8 cellular contexts compared by ENCODE assay signal in the genomic region with DNA sequence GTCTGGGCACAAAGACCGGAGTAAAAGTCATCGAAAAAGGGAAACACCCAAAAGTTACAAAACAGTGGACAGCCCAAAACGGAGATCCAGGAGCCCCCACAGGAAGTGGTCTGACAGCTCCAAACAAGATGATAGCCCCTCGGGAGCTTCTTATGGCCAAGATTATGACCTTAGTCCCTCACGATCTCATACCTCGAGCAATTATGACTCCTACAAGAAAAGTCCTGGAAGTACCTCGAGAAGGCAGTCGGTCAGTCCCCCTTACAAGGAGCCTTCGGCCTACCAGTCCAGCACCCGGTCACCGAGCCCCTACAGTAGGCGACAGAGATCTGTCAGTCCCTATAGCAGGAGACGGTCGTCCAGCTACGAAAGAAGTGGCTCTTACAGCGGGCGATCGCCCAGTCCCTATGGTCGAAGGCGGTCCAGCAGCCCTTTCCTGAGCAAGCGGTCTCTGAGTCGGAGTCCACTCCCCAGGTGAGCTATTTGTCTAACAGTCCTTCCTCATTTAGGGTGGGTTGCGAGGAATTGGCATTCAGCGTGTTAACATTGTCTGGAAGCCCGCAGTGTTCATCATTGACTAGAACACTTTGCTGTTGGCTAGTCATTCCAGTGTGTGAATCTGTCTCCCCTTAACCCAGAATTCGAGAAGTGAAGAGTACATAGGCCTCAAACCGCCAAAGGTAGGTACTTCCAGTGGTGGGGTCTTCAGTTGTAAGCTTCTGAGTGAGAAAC. TPM values are rescaled to one million over a fixed set of nuclear protein-coding genes. Genes with fewer than 3 reads are reported as not detected.
DNase-seq lines count a peak whose midpoint lies in the region; ATAC-seq and TF ChIP-seq lines count a peak whose summit lies in the region.

No MANE protein-coding gene starts in this region.

- H3K27ac ChIP-seq in SK-N-MC: no peak overlapping the region

- peak; percentile 68 for DNase-seq in activated CD4-positive, alpha-beta T cell treated with anti-CD3 and anti-CD28 coated beads, Interleukin-2, amount 10 ng/mL, durations not matched to agents 24 days and 14 days
- no peak for DNase-seq in activated CD4-positive, alpha-beta T cell treated with anti-CD3 and anti-CD28 coated beads for 4 hours
- no peak for DNase-seq in SK-N-MC (ENCODE audit: low read depth, low spot score)
- DNase-seq in erythroblast (lab: John Stamatoyannopoulos, UW): peak; percentile 56 to 68
- DNase-seq in naive thymus-derived CD8-positive, alpha-beta T cell: peak in 1 of 10 donors; percentile 4
- DNase-seq in NK-92 treated with Interleukin-12 subunit alpha and Interleukin-12 subunit beta, amount 100 ng/mL, for 24 hours (lab: John Stamatoyannopoulos, UW): no peak
- DNase-seq in NCI-H510A (lab: John Stamatoyannopoulos, UW): no peak

- peak overlapping the region; percentile 94 for H3K27ac Mint-ChIP-seq in activated CD4-positive, alpha-beta T cell treated with anti-CD3 and anti-CD28 coated beads, Interleukin-2, amount 10 ng/mL, durations not matched to agents 24 days and 14 days
- peak overlapping the region; percentile 93 to 99 (median 96) for H3K27ac Mint-ChIP-seq in naive thymus-derived CD8-positive, alpha-beta T cell

- no peaks in the 10 kb centered on the region for H3K27me3 Mint-ChIP-seq in activated CD4-positive, alpha-beta T cell treated with anti-CD3 and anti-CD28 coated beads, Interleukin-2, amount 10 ng/mL, durations not matched to agents 24 days and 14 days
- peaks cover 0 to 3% (median 0%) of the 10 kb centered on the region in 5 donors for H3K27me3 Mint-ChIP-seq in naive thymus-derived CD8-positive, alpha-beta T cell

- ATAC-seq in naive thymus-derived CD8-positive, alpha-beta T cell: no peak
- ATAC-seq in GM21737 (IDR thresholded peaks at IDR 0.05; ENCODE audit: unreplicated experiment): no peak

- peak overlapping the region; percentile 100 for H3K9ac ChIP-seq in SK-N-MC (ENCODE audit: insufficient read length)

- H3K9me3 ChIP-seq in SK-N-MC (ENCODE audit: low read depth, low read length): no peaks in the 10 kb centered on the region

- intact Hi-C loops in activated CD4-positive, alpha-beta T cell treated with anti-CD3 and anti-CD28 coated beads, Interleukin-2, amount 10 ng/mL, durations not matched to agents 24 days and 14 days (cut with micrococcal nuclease): loop anchor here (2.0 to 5.0 kb wide), 2 partner anchors 58 to 256 kb away; no protein-coding TSS in a partner anchor

- no peak for TF ChIP-seq POLR2A in erythroblast (IDR thresholded peaks at IDR 0.05; ENCODE audit: low read length)

- H3K4me3 Mint-ChIP-seq in activated CD4-positive, alpha-beta T cell treated with anti-CD3 and anti-CD28 coated beads, Interleukin-2, amount 10 ng/mL, durations not matched to agents 24 days and 14 days: peak overlapping the region; percentile 87
- peak overlapping the region; percentile 88 to 99 (median 96) for H3K4me3 Mint-ChIP-seq in naive thymus-derived CD8-positive, alpha-beta T cell

- H3K4me1 Mint-ChIP-seq in activated CD4-positive, alpha-beta T cell treated with anti-CD3 and anti-CD28 coated beads, Interleukin-2, amount 10 ng/mL, durations not matched to agents 24 days and 14 days: peaks cover 37% of the 10 kb centered on the region
- peaks cover 16 to 59% (median 52%) of the 10 kb centered on the region in 4 donors for H3K4me1 Mint-ChIP-seq in naive thymus-derived CD8-positive, alpha-beta T cell

- POLR2A ChIA-PET in naive thymus-derived CD8-positive, alpha-beta T cell (lab: Charles Lee): interaction anchor here (0.7 to 4.2 kb wide), 6 partner anchors 13 to 677 kb away, joined by 3 to 153 read pairs (median 10); a partner anchor contains a TSS

- peaks cover 19% of the 10 kb centered on the region for H3K36me3 ChIP-seq in SK-N-MC (ENCODE audit: insufficient read depth, low read length)

- H3K4me3 ChIP-seq in SK-N-MC: peak overlapping the region; percentile 100

- H3K9me3 Mint-ChIP-seq in activated CD4-positive, alpha-beta T cell treated with anti-CD3 and anti-CD28 coated beads, Interleukin-2, amount 10 ng/mL, durations not matched to agents 24 days and 14 days: no peaks in the 10 kb centered on the region
- peaks cover 0 to 4% (median 0%) of the 10 kb centered on the region in 9 donors for H3K9me3 Mint-ChIP-seq in naive thymus-derived CD8-positive, alpha-beta T cell

- peaks cover 40% of the 10 kb centered on the region for H3K36me3 Mint-ChIP-seq in activated CD4-positive, alpha-beta T cell treated with anti-CD3 and anti-CD28 coated beads, Interleukin-2, amount 10 ng/mL, durations not matched to agents 24 days and 14 days (ENCODE audit: low read depth)
- peaks cover 0 to 26% (median 0%) of the 10 kb centered on the region in 3 donors for H3K36me3 Mint-ChIP-seq in naive thymus-derived CD8-positive, alpha-beta T cell

RNA-seq across cellular contexts. Expression of a gene that starts 1.5 kb away (rescaled TPM):
- total RNA-seq in activated CD4-positive, alpha-beta T cell treated with anti-CD3 and anti-CD28 coated beads, Interleukin-2, amount 10 ng/mL, durations not matched to agents 24 days and 14 days: 89.1 and 90.4 TPM in 2 replicates
- total RNA-seq in naive thymus-derived CD8-positive, alpha-beta T cell: 100 to 1,000 TPM; 113 to 114 TPM
- polyA plus RNA-seq in naive thymus-derived CD8-positive, alpha-beta T cell: 1 to 10 TPM; 3.2 to 7.1 (median 5.5) TPM

RNA-seq across cellular contexts. Expression of a gene that starts 11.7 kb away (rescaled TPM):
- total RNA-seq in activated CD4-positive, alpha-beta T cell treated with anti-CD3 and anti-CD28 coated beads, Interleukin-2, amount 10 ng/mL, durations not matched to agents 24 days and 14 days: 70.9 and 73.0 TPM in 2 replicates
- total RNA-seq in naive thymus-derived CD8-positive, alpha-beta T cell: 10 to 100 TPM; 59.2 to 62.8 TPM
- polyA plus RNA-seq in naive thymus-derived CD8-positive, alpha-beta T cell: 10 to 100 TPM; 16.8 to 26.9 (median 22.2) TPM

Comparison
In these comparisons a context has a peak if more than half of its experiments do, and no peak if none do; other contexts are left out.
1. DNase-seq: peak in activated CD4-positive, alpha-beta T cell treated with anti-CD3 and anti-CD28 coated beads, Interleukin-2, amount 10 ng/mL, durations not matched to agents 24 days and 14 days (single experiment) and erythroblast (2 of 2); none in activated CD4-positive, alpha-beta T cell treated with anti-CD3 and anti-CD28 coated beads for 4 hours (0 of 2), SK-N-MC (single experiment), NK-92 treated with Interleukin-12 subunit alpha and Interleukin-12 subunit beta, amount 100 ng/mL, for 24 hours (single experiment) and NCI-H510A (single experiment).